Comparison of ENCODE assay signal across 36 cellular contexts in the genomic region with DNA sequence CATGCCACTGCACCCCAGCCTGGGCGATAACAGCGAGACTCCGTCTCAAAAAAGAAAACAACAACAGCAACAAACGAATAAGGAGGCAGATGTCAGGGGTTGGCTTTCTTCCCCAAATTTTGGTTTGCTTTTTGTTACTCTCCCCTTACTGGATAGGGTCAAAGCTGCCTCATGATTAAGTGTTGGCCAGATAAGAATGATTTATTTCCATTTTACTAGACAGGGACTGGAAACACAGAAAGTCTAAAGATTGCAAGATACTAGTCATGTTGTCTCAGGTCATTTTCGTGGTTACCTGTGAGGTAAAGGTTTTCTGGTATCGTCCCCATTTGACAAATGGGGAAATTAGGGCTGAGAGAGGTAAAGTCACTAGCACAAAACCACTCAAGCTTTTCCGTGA.
"Had no signal": no experiment of that assay in that cellular context is flagged by ENCODE, and none has a peak within 500 bp of the region (broad histone marks: within the 10 kb centered on the region; RNA-seq: fewer than 3 reads in every experiment).

No MANE protein-coding gene starts in this region.

- H3K36me3 ChIP-seq: MG63 had no signal

- H3K27me3 ChIP-seq: MG63 had no signal

- H3K9me3 ChIP-seq: MG63 had no signal

- H3K4me3 ChIP-seq: MG63 had no signal

- DNase-seq: Karpas-422, Kasumi-1, MG63, MM.1S, MV-4-11, NCI-H1048, NCI-H1092, NCI-H1092 treated with DMSO at 0.1 percent for 48 hours, NCI-H1105, NCI-H1105 treated with DMSO at 0.1 percent for 48 hours, NCI-H1417, NCI-H1417 treated with DMSO at 0.1 percent for 48 hours, NCI-H1436, NCI-H1436 treated with DMSO at 0.1 percent for 48 hours, NCI-H146, NCI-H1694, NCI-H1694 treated with DMSO at 0.1 percent for 48 hours, NCI-H187, NCI-H187 treated with DMSO at 0.1 percent for 48 hours, NCI-H1930, NCI-H2029, NCI-H2029 treated with DMSO at 0.1 percent for 48 hours, NCI-H2081 treated with DMSO at 0.1 percent for 48 hours, NCI-H2107, NCI-H2171, NCI-H2171 treated with DMSO at 0.1 percent for 48 hours, NCI-H2227 treated with DMSO at 0.1 percent for 48 hours, NCI-H226, NCI-H345, NCI-H446, NCI-H446 treated with DMSO at 0.1 percent for 48 hours, NCI-H510A, NCI-H510A treated with DMSO at 0.1 percent for 48 hours, NCI-H524, NCI-H524 treated with DMSO at 0.1 percent for 48 hours, NCI-H526 had no signal
